In genomic region chr1:144045751-144046530, GRCh38 we compare ENCODE assay signal across 8 cellular contexts.
A peak's percentile ranks its signal among the peaks of the same experiment; 100 is the strongest.
DNase-seq lines count a peak whose midpoint lies in the region; ATAC-seq and TF ChIP-seq lines count a peak whose summit lies in the region.
"Not testable (repeated sequence)": the region's sequence is repeated elsewhere in the genome, so short reads cannot be mapped to it uniquely, and the experiment has no call there.

No MANE protein-coding gene starts in this region.

- not testable (repeated sequence) for H3K79me2 ChIP-seq in SK-N-SH (ENCODE audit: insufficient read depth)

- H3K4me3 ChIP-seq in SK-N-SH (ENCODE audit: low read depth in 2 of 2, low read length in 1 of 2), result not testable (repeated sequence)

- H3K9me3 Mint-ChIP-seq in activated T-cell treated with anti-CD3 and anti-CD28 coated beads, Interleukin-2, amount 50 U/mL, for 72 hours; natural killer cell treated with Interleukin-12 subunit alpha and Interleukin-12 subunit beta and Interleukin-15 and Interleukin-18, amount 100 ng/mL, for 72 hours: not testable (repeated sequence)

- H3K4me1 Mint-ChIP-seq in activated T-cell treated with anti-CD3 and anti-CD28 coated beads, Interleukin-2, amount 50 U/mL, for 72 hours (ENCODE audit: low read depth); natural killer cell treated with Interleukin-12 subunit alpha and Interleukin-12 subunit beta and Interleukin-15 and Interleukin-18, amount 100 ng/mL, for 72 hours (ENCODE audit: low read depth in 2 of 2): not testable (repeated sequence)

- CTCF ChIA-PET in SK-N-SH (lab: Yijun Ruan, JAX), result not testable (repeated sequence)

- POLR2A ChIA-PET in SK-N-SH (lab: Yijun Ruan, JAX), result not testable (repeated sequence)

- H3K27me3 Mint-ChIP-seq in activated T-cell treated with anti-CD3 and anti-CD28 coated beads, Interleukin-2, amount 50 U/mL, for 72 hours (ENCODE audit: low read depth); natural killer cell treated with Interleukin-12 subunit alpha and Interleukin-12 subunit beta and Interleukin-15 and Interleukin-18, amount 100 ng/mL, for 72 hours: not testable (repeated sequence)

- not testable (repeated sequence) for H3K9me2 ChIP-seq in SK-N-SH

- H3K9ac ChIP-seq in SK-N-SH, result not testable (repeated sequence)

- not testable (repeated sequence) for H3K27ac ChIP-seq in SK-N-SH (ENCODE audit: low read depth in 2 of 2, low read length in 1 of 2)

- intact Hi-C loops in left cardiac atrium (cut with DNase I), result not testable (repeated sequence)

- not testable (repeated sequence) for H3K36me3 Mint-ChIP-seq in activated T-cell treated with anti-CD3 and anti-CD28 coated beads, Interleukin-2, amount 50 U/mL, for 72 hours (ENCODE audit: insufficient read depth in 2 of 2); natural killer cell treated with Interleukin-12 subunit alpha and Interleukin-12 subunit beta and Interleukin-15 and Interleukin-18, amount 100 ng/mL, for 72 hours

- in situ Hi-C loops in GM13977 (cut with MboI; ENCODE audit: low pct_unique_long_range_greater_than_20kb, low sequenced_read_pairs, unreplicated experiment), result not testable (repeated sequence)

- H3K36me3 ChIP-seq in SK-N-SH (replicated peaks in 1 of 2; ENCODE audit: control insufficient read depth in 1 of 2, insufficient read depth in 2 of 2, low read length in 1 of 2), result not testable (repeated sequence)

- TF ChIP-seq EP300 in SK-N-SH (IDR thresholded peaks at IDR 0.05; ENCODE audit: borderline replicate concordance in 1 of 2, low read depth in 1 of 2, low read length in 1 of 2), result not testable (repeated sequence)

- not testable (repeated sequence) for H3K9me3 ChIP-seq in SK-N-SH

- H2AFZ ChIP-seq in SK-N-SH (ENCODE audit: low read depth), result not testable (repeated sequence)

- H4K20me1 ChIP-seq in SK-N-SH (ENCODE audit: insufficient read depth), result not testable (repeated sequence)

- 84% methylated on average over 7 of the region's 13 CpGs for WGBS in SK-N-SH (ENCODE audit: low lambda C conversion rate)

- TF ChIP-seq CTCF in GM13977 (IDR thresholded peaks at IDR 0.05; ENCODE audit: extremely low read depth, insufficient read depth, missing control alignments) (peak; percentile 25), SK-N-SH (IDR thresholded peaks at IDR 0.05) (peak; percentile 26)

- TF ChIP-seq RAD21 in SK-N-SH (IDR thresholded peaks at IDR 0.05; ENCODE audit: low read length), result not testable (repeated sequence)

- H3K4me3 Mint-ChIP-seq in activated T-cell treated with anti-CD3 and anti-CD28 coated beads, Interleukin-2, amount 50 U/mL, for 72 hours; natural killer cell treated with Interleukin-12 subunit alpha and Interleukin-12 subunit beta and Interleukin-15 and Interleukin-18, amount 100 ng/mL, for 72 hours: not testable (repeated sequence)

- H3F3A ChIP-seq in SK-N-SH (replicated peaks; ENCODE audit: insufficient read depth), result not testable (repeated sequence)

- not testable (repeated sequence) for DNase-seq in GM13977 (ENCODE audit: low spot score); SK-N-SH
- peak in 1 of 2 donors; percentile 48 for DNase-seq in activated T-cell treated with anti-CD3 and anti-CD28 coated beads, Interleukin-2, amount 50 U/mL, for 72 hours
- DNase-seq in dermis blood vessel endothelial cell, result peak; percentile 52
- DNase-seq in left cardiac atrium, result peak; percentile 3
- peak; percentile 55 for DNase-seq in natural killer cell treated with Interleukin-12 subunit alpha and Interleukin-12 subunit beta and Interleukin-15 and Interleukin-18, amount 100 ng/mL, for 72 hours (ENCODE audit: low spot score)
- peak; percentile 4 for DNase-seq in superior temporal gyrus (ENCODE audit: extremely low spot score)

- H3K27me3 ChIP-seq in SK-N-SH (ENCODE audit: insufficient read depth), result not testable (repeated sequence)

- not testable (repeated sequence) for H3K4me2 ChIP-seq in SK-N-SH

- not testable (repeated sequence) for H3K27ac Mint-ChIP-seq in activated T-cell treated with anti-CD3 and anti-CD28 coated beads, Interleukin-2, amount 50 U/mL, for 72 hours; natural killer cell treated with Interleukin-12 subunit alpha and Interleukin-12 subunit beta and Interleukin-15 and Interleukin-18, amount 100 ng/mL, for 72 hours

- ATAC-seq in HG02885 (IDR thresholded peaks at IDR 0.05; ENCODE audit: poor library complexity, unreplicated experiment) (peak; percentile 50), left cardiac atrium (peak; percentile 30)
- peak; percentile 86 to 98 for ATAC-seq in activated T-cell treated with anti-CD3 and anti-CD28 coated beads, Interleukin-2, amount 50 U/mL, for 72 hours (replicated peaks in 1 of 2)
- peak; percentile 91 to 95 for ATAC-seq in natural killer cell treated with Interleukin-12 subunit alpha and Interleukin-12 subunit beta and Interleukin-15 and Interleukin-18, amount 100 ng/mL, for 72 hours

- not testable (repeated sequence) for H3K4me1 ChIP-seq in SK-N-SH (ENCODE audit: control insufficient read depth in 1 of 2, insufficient read depth in 2 of 2, low read depth in 1 of 2, low read length in 1 of 2)

Comparison
In these comparisons a context has a peak if more than half of its experiments do, and no peak if none do; other contexts are left out.
1. ATAC-seq: peak in every context shown above with its lines; median percentile 93 in natural killer cell treated with Interleukin-12 subunit alpha and Interleukin-12 subunit beta and Interleukin-15 and Interleukin-18, amount 100 ng/mL, for 72 hours; 92 in activated T-cell treated with anti-CD3 and anti-CD28 coated beads, Interleukin-2, amount 50 U/mL, for 72 hours; 50 in HG02885; 30 in left cardiac atrium.